In genomic region chr12:57838594-57839302, GRCh38 we compare ENCODE assay signal across 8 cellular contexts. TPM values are rescaled to one million over a fixed set of nuclear protein-coding genes. Genes with fewer than 3 reads are reported as not detected.
DNase-seq lines count a peak whose midpoint lies in the region; ATAC-seq and TF ChIP-seq lines count a peak whose summit lies in the region.

No MANE protein-coding gene starts in this region.

- peak overlapping the region; percentile 81 for H3K27ac Mint-ChIP-seq in stimulated activated naive B cell treated with anti-CD40 and anti-IgM and Interleukin-4, amounts not matched to agents 10 μg/mL and 1 μg/mL and 100 μg/mL, for 72 hours

- H3K4me3 ChIP-seq in SJSA1: no peak overlapping the region
- H3K4me3 ChIP-seq in esophagus muscularis mucosa: peak overlapping the region; percentile 10 to 32 (median 26)

- H3K4me1 Mint-ChIP-seq in stimulated activated naive B cell treated with anti-CD40 and anti-IgM and Interleukin-4, amounts not matched to agents 10 μg/mL and 1 μg/mL and 100 μg/mL, for 72 hours: peaks cover 76 to 100% of the 10 kb centered on the region in 2 donors

- H3K9me3 Mint-ChIP-seq in stimulated activated naive B cell treated with anti-CD40 and anti-IgM and Interleukin-4, amounts not matched to agents 10 μg/mL and 1 μg/mL and 100 μg/mL, for 72 hours: no peaks in the 10 kb centered on the region

- no peaks in the 10 kb centered on the region for H3K36me3 Mint-ChIP-seq in stimulated activated naive B cell treated with anti-CD40 and anti-IgM and Interleukin-4, amounts not matched to agents 10 μg/mL and 1 μg/mL and 100 μg/mL, for 72 hours

- ATAC-seq in GM21529 (IDR thresholded peaks at IDR 0.05; ENCODE audit: unreplicated experiment) (peak; percentile 24), HG02763 (IDR thresholded peaks at IDR 0.05; ENCODE audit: unreplicated experiment) (no peak), GM18517 (IDR thresholded peaks at IDR 0.05; ENCODE audit: unreplicated experiment) (no peak)
- ATAC-seq in stimulated activated naive B cell treated with anti-CD40 and anti-IgM and Interleukin-4, amounts not matched to agents 10 μg/mL and 1 μg/mL and 100 μg/mL, for 72 hours (replicated peaks): peak; percentile 38 to 47

- intact Hi-C loops in esophagus muscularis mucosa (cut with DNase I): no loop called here

- no peaks in the 10 kb centered on the region for H3K27me3 ChIP-seq in SJSA1 (replicated peaks)
- H3K27me3 ChIP-seq in esophagus muscularis mucosa: no peaks in the 10 kb centered on the region

- WGBS in esophagus muscularis mucosa: 32% methylated on average over 7 of the region's 8 CpGs

- H3K36me3 ChIP-seq in SJSA1 (peaks cover 70% of the 10 kb centered on the region), esophagus muscularis mucosa (no peaks in the 10 kb centered on the region)

- peaks cover 67% of the 10 kb centered on the region for H3K4me1 ChIP-seq in SJSA1 (replicated peaks)
- peaks cover 100% of the 10 kb centered on the region in 4 donors for H3K4me1 ChIP-seq in esophagus muscularis mucosa

- H3K27me3 Mint-ChIP-seq in stimulated activated naive B cell treated with anti-CD40 and anti-IgM and Interleukin-4, amounts not matched to agents 10 μg/mL and 1 μg/mL and 100 μg/mL, for 72 hours: no peaks in the 10 kb centered on the region

- H3K4me3 Mint-ChIP-seq in stimulated activated naive B cell treated with anti-CD40 and anti-IgM and Interleukin-4, amounts not matched to agents 10 μg/mL and 1 μg/mL and 100 μg/mL, for 72 hours: peak overlapping the region in 1 of 2 donors; percentile 35

- no peak for TF ChIP-seq POLR2A in esophagus muscularis mucosa (IDR thresholded peaks at IDR 0.05; ENCODE audit: low read depth)

- TF ChIP-seq CTCF in esophagus muscularis mucosa (IDR thresholded peaks at IDR 0.05): no peak

- TF ChIP-seq EP300 in esophagus muscularis mucosa (IDR thresholded peaks at IDR 0.05): no peak

- H3K9me3 ChIP-seq in SJSA1 (replicated peaks) (no peaks in the 10 kb centered on the region), esophagus muscularis mucosa (no peaks in the 10 kb centered on the region)

- peak; percentile 75 to 82 for DNase-seq in SJSA1 (ENCODE audit: low read depth in 1 of 2, low spot score in 2 of 2)
- no peak for DNase-seq in esophagus muscularis mucosa (ENCODE audit: extremely low spot score)
- DNase-seq in stimulated activated naive B cell treated with anti-CD40 and anti-IgM and Interleukin-4, amounts not matched to agents 10 μg/mL and 1 μg/mL and 100 μg/mL, for 72 hours: no peak
- DNase-seq in kidney tubule cell (ENCODE audit: low spot score): no peak
- no peak for DNase-seq in NCI-H1436 (lab: John Stamatoyannopoulos, UW)

- peak overlapping the region; percentile 0 for H3K27ac ChIP-seq in SJSA1
- peak overlapping the region; percentile 57 to 100 (median 83) for H3K27ac ChIP-seq in esophagus muscularis mucosa (replicated peaks in 1 of 4)

RNA-seq across cellular contexts. Expression of gene CTDSP2, which starts 7.8 kb away (rescaled TPM):
- 420 and 508 TPM in 2 replicates for total RNA-seq in SJSA1 (2014; rRNA removed; shearing (Covaris generic))
- total RNA-seq in esophagus muscularis mucosa: 100 to 1,000 TPM; 127 to 249 (median 196) TPM

RNA-seq across cellular contexts. Expression of gene AVIL, which starts 20.2 kb away (rescaled TPM):
- 6.0 and 6.6 TPM in 2 replicates for total RNA-seq in SJSA1 (2014; rRNA removed; shearing (Covaris generic))
- 1 to 10 TPM; 2.2 to 5.8 (median 2.8) TPM for total RNA-seq in esophagus muscularis mucosa

RNA-seq across cellular contexts. Expression of gene TSFM, which starts 56.2 kb away (rescaled TPM):
- 591 and 596 TPM in 2 replicates for total RNA-seq in SJSA1 (2014; rRNA removed; shearing (Covaris generic))
- total RNA-seq in esophagus muscularis mucosa: 10 to 100 TPM; 17.6 to 38.4 (median 29.2) TPM

Comparison
In these comparisons a context has a peak if more than half of its experiments do, and no peak if none do; other contexts are left out.
1. ATAC-seq: peak in GM21529 (single experiment) and stimulated activated naive B cell treated with anti-CD40 and anti-IgM and Interleukin-4, amounts not matched to agents 10 μg/mL and 1 μg/mL and 100 μg/mL, for 72 hours (2 of 2); none in HG02763 (single experiment) and GM18517 (single experiment).
2. DNase-seq: peak in SJSA1 (2 of 2); none in esophagus muscularis mucosa (single experiment), stimulated activated naive B cell treated with anti-CD40 and anti-IgM and Interleukin-4, amounts not matched to agents 10 μg/mL and 1 μg/mL and 100 μg/mL, for 72 hours (single experiment), kidney tubule cell (single experiment) and NCI-H1436 (single experiment).
3. RNA of gene TSFM, which starts 56.2 kb away (total RNA-seq): 591 to 596 TPM in SJSA1; 17.6 to 38.4 TPM in esophagus muscularis mucosa; every median in the first group is over 10 times any median in the second.